ENCODE assay signal across 11 cellular contexts in the genomic region with DNA sequence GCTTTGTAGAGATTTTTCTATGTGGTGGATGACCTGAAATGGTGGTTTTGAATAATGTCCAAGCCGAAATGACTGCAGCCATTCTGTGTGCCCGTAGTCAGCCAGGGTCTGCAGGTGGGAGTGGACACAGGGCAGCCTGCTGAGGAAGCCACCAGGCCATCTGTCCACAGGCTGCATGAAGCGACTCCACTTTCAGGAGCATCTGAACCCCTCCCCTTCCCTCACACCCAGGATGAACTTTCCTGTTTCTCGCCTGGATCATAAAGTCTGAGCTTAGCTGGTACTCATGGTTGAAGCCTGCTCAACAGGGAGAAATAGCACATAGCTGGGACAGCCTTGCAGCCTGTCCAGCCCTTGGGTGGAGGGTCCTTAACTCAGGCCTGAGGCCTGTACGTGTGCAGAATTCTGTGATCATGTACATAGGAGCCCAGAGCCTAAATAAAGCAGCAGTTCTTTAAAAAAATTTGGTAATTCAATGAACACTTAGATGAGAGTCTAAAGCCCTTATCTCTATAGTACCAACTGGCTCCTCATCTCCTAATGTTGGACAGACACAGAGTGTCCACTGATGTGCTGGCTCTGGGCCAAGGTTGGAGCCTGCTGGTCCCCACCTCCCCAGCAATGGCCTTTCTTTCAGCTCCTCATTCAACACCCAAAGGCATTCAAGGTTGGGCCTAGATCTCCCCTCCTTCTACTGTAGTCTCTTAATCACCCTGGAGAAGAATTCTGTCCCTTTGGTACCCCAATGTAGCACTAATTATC.
DNase-seq lines count a peak whose midpoint lies in the region; ATAC-seq, FAIRE-seq and TF ChIP-seq lines count a peak whose summit lies in the region.
"Had no signal": no experiment of that assay in that cellular context is flagged by ENCODE, and none has a peak within 500 bp of the region (broad histone marks: within the 10 kb centered on the region; RNA-seq: fewer than 3 reads in every experiment).

No MANE protein-coding gene starts in this region.

- FAIRE-seq in astrocyte (lab: Jason Lieb, UNC), result no peak

- H3K4me1 Mint-ChIP-seq in astrocyte (ENCODE audit: low read depth, unreplicated experiment) (peaks cover 57% of the 10 kb centered on the region), nephron progenitor cell (peaks cover 65% of the 10 kb centered on the region)

- no peak overlapping the region for H3K4me2 ChIP-seq in astrocyte (ENCODE audit: low read length)

- H3K27ac ChIP-seq in cardiac muscle cell, result peak overlapping the region; percentile 59
- no peak overlapping the region for H3K27ac ChIP-seq in left ventricle myocardium inferior (replicated peaks)
- no peak overlapping the region for H3K27ac ChIP-seq in astrocyte (ENCODE audit: low read depth, low read length)
- no peak overlapping the region for H3K27ac ChIP-seq in aorta (ENCODE audit: low read depth in 1 of 2, low read length in 2 of 2)
- peak overlapping the region in 2 of 4 donors; percentile 36 to 66 for H3K27ac ChIP-seq in gastroesophageal sphincter
- H3K27ac ChIP-seq: SJSA1 had no signal

- H3K36me3 ChIP-seq in cardiac muscle cell (no peaks in the 10 kb centered on the region), left ventricle myocardium inferior (no peaks in the 10 kb centered on the region), astrocyte (ENCODE audit: insufficient read depth, low read length) (no peaks in the 10 kb centered on the region), aorta (ENCODE audit: control insufficient read depth in 1 of 2, insufficient read depth in 2 of 2, low read length in 1 of 2) (no peaks in the 10 kb centered on the region), gastroesophageal sphincter (no peaks in the 10 kb centered on the region)

- TF ChIP-seq CTCF in cardiac muscle cell (IDR thresholded peaks at IDR 0.05; ENCODE audit: low read depth, low read length), result no peak
- TF ChIP-seq CTCF in left ventricle myocardium inferior (IDR thresholded peaks at IDR 0.05; ENCODE audit: borderline replicate concordance), result no peak
- no peak for TF ChIP-seq CTCF in astrocyte (IDR thresholded peaks at IDR 0.05; ENCODE audit: insufficient read depth, low read depth, low read length)
- no peak for TF ChIP-seq CTCF in nephron progenitor cell (IDR thresholded peaks at IDR 0.05)
- TF ChIP-seq CTCF in gastroesophageal sphincter (IDR thresholded peaks at IDR 0.05), result no peak

- peaks cover 67% of the 10 kb centered on the region for H3K4me1 ChIP-seq in cardiac muscle cell (ENCODE audit: low read depth)
- H3K4me1 ChIP-seq in left ventricle myocardium inferior, result peaks cover 87% of the 10 kb centered on the region
- H3K4me1 ChIP-seq in astrocyte (ENCODE audit: insufficient read depth, low read length), result peaks cover 36% of the 10 kb centered on the region
- H3K4me1 ChIP-seq in aorta (ENCODE audit: control insufficient read depth in 1 of 2, insufficient read depth in 2 of 2, low read length in 2 of 2), result peaks cover 0 to 8% of the 10 kb centered on the region in 2 donors
- peaks cover 0 to 66% (median 25%) of the 10 kb centered on the region in 3 donors for H3K4me1 ChIP-seq in gastroesophageal sphincter

- H3K27me3 Mint-ChIP-seq in astrocyte (ENCODE audit: low read depth, unreplicated experiment) (no peaks in the 10 kb centered on the region), nephron progenitor cell (ENCODE audit: low read depth, poor library complexity) (peaks cover 13% of the 10 kb centered on the region)

- no peak for TF ChIP-seq EP300 in gastroesophageal sphincter (IDR thresholded peaks at IDR 0.05)

- H3K4me3 Mint-ChIP-seq in astrocyte (ENCODE audit: unreplicated experiment) (peak overlapping the region; percentile 64), nephron progenitor cell (peak overlapping the region; percentile 6)
- H3K4me3 Mint-ChIP-seq: naive B cell had no signal

- no peak overlapping the region for H2AFZ ChIP-seq in astrocyte (ENCODE audit: low read depth, low read length)

- intact Hi-C loops in left ventricle myocardium inferior (cut with micrococcal nuclease), result no loop called here
- intact Hi-C loops in aorta (cut with DNase I), result no loop called here

- H3K9ac ChIP-seq in astrocyte (ENCODE audit: low read length), result no peak overlapping the region

- H3K36me3 Mint-ChIP-seq in astrocyte (ENCODE audit: low read depth, unreplicated experiment), result peaks cover 20% of the 10 kb centered on the region
- no peaks in the 10 kb centered on the region for H3K36me3 Mint-ChIP-seq in nephron progenitor cell (ENCODE audit: low read depth)
- H3K36me3 Mint-ChIP-seq: naive B cell had no signal

- no peak for TF ChIP-seq POLR2A in gastroesophageal sphincter (IDR thresholded peaks at IDR 0.05)

- WGBS in aorta, 2 donors, result 89 to 91% methylated on average over 5 of the region's 5 CpGs
- WGBS in gastroesophageal sphincter (ENCODE audit: low coverage in 1 of 2), 2 donors, result 83% methylated on average over 2 of the region's 5 CpGs; no CpG with 5 or more reads in 1 of the 2 donors

- H3K27me3 ChIP-seq in cardiac muscle cell (no peaks in the 10 kb centered on the region), left ventricle myocardium inferior (ENCODE audit: low read depth) (no peaks in the 10 kb centered on the region), astrocyte (ENCODE audit: insufficient read depth, low read length) (no peaks in the 10 kb centered on the region), aorta (ENCODE audit: control insufficient read depth in 1 of 2, insufficient read depth in 2 of 2, low read length in 1 of 2) (no peaks in the 10 kb centered on the region), gastroesophageal sphincter (no peaks in the 10 kb centered on the region)
- H3K27me3 ChIP-seq: SJSA1 had no signal

- H3K79me2 ChIP-seq in astrocyte (ENCODE audit: insufficient read depth, low read length), result peaks cover 88% of the 10 kb centered on the region

- H3K4me3 ChIP-seq in cardiac muscle cell (no peak overlapping the region), left ventricle myocardium inferior (no peak overlapping the region), astrocyte (ENCODE audit: insufficient read depth, low read depth, low read length) (no peak overlapping the region), aorta (ENCODE audit: low read length in 2 of 2) (no peak overlapping the region), gastroesophageal sphincter (no peak overlapping the region)
- H3K4me3 ChIP-seq: SJSA1, skin epidermis had no signal

- H3K9me3 Mint-ChIP-seq in astrocyte (ENCODE audit: unreplicated experiment) (no peaks in the 10 kb centered on the region), nephron progenitor cell (no peaks in the 10 kb centered on the region)
- H3K9me3 Mint-ChIP-seq: naive B cell had no signal

- peaks cover 81% of the 10 kb centered on the region for H4K20me1 ChIP-seq in astrocyte (ENCODE audit: insufficient read depth, low read length)

- ATAC-seq in aorta (ENCODE audit: low FRiP score) (no peak), gastroesophageal sphincter (no peak), GM18502 (IDR thresholded peaks at IDR 0.05; ENCODE audit: poor library complexity, unreplicated experiment) (no peak)

- DNase-seq in cardiac muscle cell (ENCODE audit: low read depth in 1 of 2, low spot score in 1 of 2), result peak in 1 of 2 donors; percentile 52
- no peak for DNase-seq in left ventricle myocardium inferior
- DNase-seq in astrocyte (ENCODE audit: low read depth), result no peak
- DNase-seq in nephron progenitor cell, result no peak
- DNase-seq in aorta, result peak; percentile 31 to 33
- DNase-seq in activated CD4-positive, alpha-beta T cell treated with anti-CD3 and anti-CD28 coated beads for 4 hours, result no peak
- DNase-seq: naive B cell had no signal

- H3K9me3 ChIP-seq in cardiac muscle cell (ENCODE audit: low read depth) (no peaks in the 10 kb centered on the region), left ventricle myocardium inferior (replicated peaks) (no peaks in the 10 kb centered on the region), astrocyte (ENCODE audit: insufficient read depth, low read depth, low read length) (no peaks in the 10 kb centered on the region), aorta (ENCODE audit: control insufficient read depth, low read length) (no peaks in the 10 kb centered on the region), gastroesophageal sphincter (no peaks in the 10 kb centered on the region)
- H3K9me3 ChIP-seq: SJSA1 had no signal

- H3K27ac Mint-ChIP-seq in astrocyte (ENCODE audit: unreplicated experiment) (peak overlapping the region; percentile 34), nephron progenitor cell (peak overlapping the region; percentile 29)

Comparison
In these comparisons a context has a peak if more than half of its experiments do, and no peak if none do; other contexts are left out.
1. DNase-seq: peak in aorta (2 of 2); none in left ventricle myocardium inferior (single experiment), astrocyte (single experiment), nephron progenitor cell (single experiment) and activated CD4-positive, alpha-beta T cell treated with anti-CD3 and anti-CD28 coated beads for 4 hours (0 of 2).